In the genomic region with DNA sequence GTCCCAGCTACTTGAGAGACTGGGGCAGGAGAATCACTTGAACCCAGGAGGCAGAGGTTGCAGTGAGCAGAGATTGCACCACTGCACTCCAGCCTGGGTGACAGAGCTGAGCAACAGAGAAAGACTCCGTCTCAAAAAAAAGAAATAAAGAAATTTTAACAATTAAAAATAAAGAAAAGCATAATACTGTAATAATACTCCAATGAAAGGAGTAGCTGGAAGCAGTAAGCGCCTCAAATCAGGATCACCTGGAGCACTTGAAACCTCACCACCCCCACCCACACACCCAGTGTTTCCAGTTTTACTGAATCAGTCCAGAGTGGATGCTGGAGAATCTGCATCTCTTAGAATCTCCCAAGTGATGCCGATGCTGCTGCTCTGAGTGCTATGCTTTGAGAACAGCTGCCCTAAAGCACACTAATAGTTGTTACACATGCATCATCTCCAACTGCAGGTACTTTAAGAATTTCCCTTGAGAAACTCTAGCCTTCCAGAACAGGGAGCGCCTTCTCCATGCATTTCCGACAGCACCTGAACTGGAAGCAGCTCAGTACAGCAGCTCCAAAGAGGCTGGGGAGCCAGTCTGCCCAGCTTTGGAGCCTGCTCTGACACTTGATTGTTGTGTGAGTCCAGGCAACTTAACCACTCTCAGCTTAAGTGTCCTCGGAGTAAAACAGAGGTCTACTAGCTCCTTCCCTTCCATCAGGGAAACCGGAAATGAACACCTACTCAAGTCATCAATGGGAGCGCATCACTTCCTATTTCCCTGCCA, we compare ENCODE assay signal across 15 cellular contexts. TPM values are rescaled to one million over a fixed set of nuclear protein-coding genes. Genes with fewer than 3 reads are reported as not detected.
A peak's percentile ranks its signal among the peaks of the same experiment; 100 is the strongest.
DNase-seq lines count a peak whose midpoint lies in the region; ATAC-seq, FAIRE-seq and TF ChIP-seq lines count a peak whose summit lies in the region.
"Had no signal": no experiment of that assay in that cellular context is flagged by ENCODE, and none has a peak within 500 bp of the region (broad histone marks: within the 10 kb centered on the region; RNA-seq: fewer than 3 reads in every experiment).

No MANE protein-coding gene starts in this region.

- H3K27me3 ChIP-seq in GM12878 (replicated peaks in 1 of 2; ENCODE audit: control insufficient read depth in 2 of 2, insufficient read depth in 2 of 2, low read length in 1 of 2), result no peaks in the 10 kb centered on the region
- no peaks in the 10 kb centered on the region for H3K27me3 ChIP-seq in adrenal gland

- SMC1A ChIA-PET in GM12878 (lab: Charles Lee; ENCODE audit: uncharacterized antibody, unreplicated experiment), result interaction anchor here (0.9 to 12.1 kb wide), 23 partner anchors 9 to 107 kb away, joined by 3 to 157 read pairs (median 6); no protein-coding TSS in a partner anchor

- 97% methylated on average over 8 of the region's 8 CpGs for WGBS in GM12878 (ENCODE audit: insufficient coverage, insufficient replicate concordance, low lambda C conversion rate, missing lambda C conversion rate)
- 89 to 96% (median 93%) methylated on average over 7 to 8 of the region's 8 CpGs for WGBS in adrenal gland, 4 donors

- H3K36me3 Mint-ChIP-seq in activated naive CD8-positive, alpha-beta T cell treated with anti-CD3 and anti-CD28 coated beads, Interleukin-2, amount 50 U/mL, for 24 hours (ENCODE audit: low read depth), result peaks cover 16% of the 10 kb centered on the region
- H3K36me3 Mint-ChIP-seq in activated naive CD8-positive, alpha-beta T cell treated with anti-CD3 and anti-CD28 coated beads for 36 hours, result peaks cover 21% of the 10 kb centered on the region
- H3K36me3 Mint-ChIP-seq in neural crest cell (ENCODE audit: low read depth), result peaks cover 3% of the 10 kb centered on the region

- H3K9me3 Mint-ChIP-seq in activated naive CD8-positive, alpha-beta T cell treated with anti-CD3 and anti-CD28 coated beads, Interleukin-2, amount 50 U/mL, for 24 hours, result no peaks in the 10 kb centered on the region
- no peaks in the 10 kb centered on the region for H3K9me3 Mint-ChIP-seq in activated naive CD8-positive, alpha-beta T cell treated with anti-CD3 and anti-CD28 coated beads for 36 hours
- no peaks in the 10 kb centered on the region for H3K9me3 Mint-ChIP-seq in neural crest cell
- H3K9me3 Mint-ChIP-seq: activated T-cell treated with anti-CD3 and anti-CD28 coated beads, Interleukin-2, amount 50 U/mL, for 4 hours had no signal

- no peak for DNase-seq in activated naive CD8-positive, alpha-beta T cell treated with anti-CD3 and anti-CD28 coated beads, Interleukin-2, amount 50 U/mL, for 24 hours
- no peak for DNase-seq in activated naive CD8-positive, alpha-beta T cell treated with anti-CD3 and anti-CD28 coated beads for 36 hours
- DNase-seq in GM12878 (ENCODE audit: low read depth, low spot score), result no peak
- DNase-seq in neural crest cell (ENCODE audit: low read depth, low spot score), result no peak
- DNase-seq in H54 (ENCODE audit: insufficient read length, low spot score), result no peak
- DNase-seq in adrenal gland, result no peak
- DNase-seq: activated T-cell treated with anti-CD3 and anti-CD28 coated beads, Interleukin-2, amount 50 U/mL, for 4 hours; amygdala; head of caudate nucleus; kidney; NCI-H2107 had no signal

- peaks cover 22% of the 10 kb centered on the region for H3K4me1 ChIP-seq in GM12878 (ENCODE audit: control insufficient read depth, insufficient read depth, low read length)
- H3K4me1 ChIP-seq in adrenal gland (replicated peaks in 1 of 2), result peaks cover 0 to 7% of the 10 kb centered on the region in 2 donors

- H3K27ac Mint-ChIP-seq in activated naive CD8-positive, alpha-beta T cell treated with anti-CD3 and anti-CD28 coated beads, Interleukin-2, amount 50 U/mL, for 24 hours, result no peak overlapping the region
- no peak overlapping the region for H3K27ac Mint-ChIP-seq in activated naive CD8-positive, alpha-beta T cell treated with anti-CD3 and anti-CD28 coated beads for 36 hours
- peak overlapping the region; percentile 71 for H3K27ac Mint-ChIP-seq in neural crest cell (ENCODE audit: unreplicated experiment)

- no TSS peak for BruUV-seq in GM12878 (replicated peaks; lab: Mats Ljungman, UMichigan)

- POLR2A ChIA-PET in GM12878 (lab: Charles Lee), result interaction anchor here (0.6 to 5.3 kb wide), 14 partner anchors 10 to 109 kb away, joined by 3 to 54 read pairs (median 6); no protein-coding TSS in a partner anchor

- TF ChIP-seq EP300 in GM12878 (IDR thresholded peaks at IDR 0.05; ENCODE audit: borderline replicate concordance in 1 of 2, control insufficient read depth in 1 of 2, low read depth in 2 of 2, low read length in 2 of 2), result no peak

- no peak for ATAC-seq in activated naive CD8-positive, alpha-beta T cell treated with anti-CD3 and anti-CD28 coated beads, Interleukin-2, amount 50 U/mL, for 24 hours
- ATAC-seq in GM12878 (no peak), HG02798 (IDR thresholded peaks at IDR 0.05; ENCODE audit: poor library complexity, unreplicated experiment) (no peak), GM21526 (IDR thresholded peaks at IDR 0.05; ENCODE audit: low FRiP score, unreplicated experiment) (no peak)
- ATAC-seq: activated T-cell treated with anti-CD3 and anti-CD28 coated beads, Interleukin-2, amount 50 U/mL, for 4 hours had no signal

- H4K20me1 ChIP-seq in GM12878 (ENCODE audit: control insufficient read depth, insufficient read depth), result no peaks in the 10 kb centered on the region; the same call in 1 of the 2 replicates

- H3K27me3 Mint-ChIP-seq in activated naive CD8-positive, alpha-beta T cell treated with anti-CD3 and anti-CD28 coated beads, Interleukin-2, amount 50 U/mL, for 24 hours, result peaks cover 7% of the 10 kb centered on the region
- no peaks in the 10 kb centered on the region for H3K27me3 Mint-ChIP-seq in activated naive CD8-positive, alpha-beta T cell treated with anti-CD3 and anti-CD28 coated beads for 36 hours
- H3K27me3 Mint-ChIP-seq in neural crest cell (ENCODE audit: low read depth), result peaks cover 11% of the 10 kb centered on the region

- intact Hi-C loops in GM12878 (cut with micrococcal nuclease; ENCODE audit: unreplicated experiment) (no loop called here), adrenal gland (cut with DNase I) (loop anchor here in 1 of 2 donors (10.0 kb wide), 1 partner anchor 176 kb away; no protein-coding TSS in a partner anchor)

- peaks cover 49% of the 10 kb centered on the region for H3K4me1 Mint-ChIP-seq in activated naive CD8-positive, alpha-beta T cell treated with anti-CD3 and anti-CD28 coated beads, Interleukin-2, amount 50 U/mL, for 24 hours
- H3K4me1 Mint-ChIP-seq in activated naive CD8-positive, alpha-beta T cell treated with anti-CD3 and anti-CD28 coated beads for 36 hours, result peaks cover 44% of the 10 kb centered on the region
- peaks cover 30% of the 10 kb centered on the region for H3K4me1 Mint-ChIP-seq in neural crest cell

- no peak for FAIRE-seq in GM12878 (lab: Jason Lieb, UNC)
- FAIRE-seq in H54 (lab: Jason Lieb, UNC), result no peak
- FAIRE-seq: GM19239, HTR-8/SVneo, kidney had no signal

- H3K4me2 ChIP-seq in GM12878 (ENCODE audit: control insufficient read depth, insufficient read depth), result peak overlapping the region; percentile 83

- TF ChIP-seq POLR2A in GM12878 (IDR thresholded peaks at IDR 0.05; ENCODE audit: low read depth, low read length) (no peak), H54 (IDR thresholded peaks at IDR 0.05; ENCODE audit: low read depth, low read length) (no peak), adrenal gland (IDR thresholded peaks at IDR 0.05) (no peak)

- in situ Hi-C loops in GM12878 (cut with MboI), result no loop called here

- H3K9ac ChIP-seq in GM12878 (ENCODE audit: control insufficient read depth, insufficient read depth, low read length), result no peak overlapping the region; the same call in 1 of the 2 replicates

- no peak overlapping the region; the same call in 1 of the 2 replicates for H3K27ac ChIP-seq in GM12878 (ENCODE audit: control insufficient read depth, insufficient read depth)
- H3K27ac ChIP-seq in adrenal gland, result no peak overlapping the region

- no peak for TF ChIP-seq CTCF in GM12878 (IDR thresholded peaks at IDR 0.05 in 2 of 3, conservative IDR thresholded peaks at IDR 0.05 in 1 of 3; ENCODE audit: control insufficient read depth in 2 of 3, extremely low read depth in 1 of 3, insufficient read depth in 1 of 3, low read depth in 3 of 3, low read length in 3 of 3)
- TF ChIP-seq CTCF in neural crest cell (conservative IDR thresholded peaks at IDR 0.05), result no peak
- TF ChIP-seq CTCF in adrenal gland (IDR thresholded peaks at IDR 0.05), result no peak

- peak overlapping the region; percentile 26 for H3K4me3 Mint-ChIP-seq in activated naive CD8-positive, alpha-beta T cell treated with anti-CD3 and anti-CD28 coated beads, Interleukin-2, amount 50 U/mL, for 24 hours
- no peak overlapping the region for H3K4me3 Mint-ChIP-seq in activated naive CD8-positive, alpha-beta T cell treated with anti-CD3 and anti-CD28 coated beads for 36 hours
- H3K4me3 Mint-ChIP-seq in neural crest cell, result peak overlapping the region; percentile 69

- no peak for TF ChIP-seq RAD21 in GM12878 (IDR thresholded peaks at IDR 0.05; ENCODE audit: insufficient read depth, low read depth, low read length)

- RAD21 ChIA-PET in GM12878 (lab: Charles Lee; ENCODE audit: unreplicated experiment), result interaction anchor here (1.0 to 9.2 kb wide), 23 partner anchors 10 to 681 kb away, joined by 3 to 113 read pairs (median 7); no protein-coding TSS in a partner anchor

- H3K4me3 ChIP-seq in GM12878 (peak overlapping the region; percentile 94), adrenal gland (no peak overlapping the region)

- peaks cover 71% of the 10 kb centered on the region for H3K79me2 ChIP-seq in GM12878 (ENCODE audit: control insufficient read depth, insufficient read depth, low read length)

- CTCF ChIA-PET in GM12878 (lab: Yijun Ruan, JAX), result interaction anchor here (0.6 to 11.9 kb wide), 21 partner anchors 10 to 182 kb away, joined by 3 to 198 read pairs (median 10); no protein-coding TSS in a partner anchor

- H2AFZ ChIP-seq in GM12878 (ENCODE audit: control insufficient read depth, low read depth, low read length), result no peak overlapping the region

- H3K9me3 ChIP-seq in GM12878 (replicated peaks; ENCODE audit: control insufficient read depth, insufficient read depth, low read length), result no peaks in the 10 kb centered on the region; the same call in 2 of the 3 replicates
- no peaks in the 10 kb centered on the region for H3K9me3 ChIP-seq in adrenal gland (replicated peaks in 1 of 3)

- H3K36me3 ChIP-seq in GM12878 (ENCODE audit: control insufficient read depth in 2 of 2, insufficient read depth in 2 of 2, low read length in 1 of 2) (peaks cover 0 to 5% of the 10 kb centered on the region in 2 experiments; a peak in 2 of 4 replicates), adrenal gland (replicated peaks in 1 of 2) (no peaks in the 10 kb centered on the region)

RNA-seq across cellular contexts. Expression of a gene that starts 2.9 kb away (rescaled TPM):
- 10 to 100 TPM; 11.4 to 11.6 TPM for total RNA-seq in activated naive CD8-positive, alpha-beta T cell treated with anti-CD3 and anti-CD28 coated beads for 36 hours
- 273 and 306 TPM in 2 replicates for total RNA-seq in GM12878 (2013; cell fraction: nucleolus; rRNA removed)
- total RNA-seq in GM12878 (2014; rRNA removed) (28.1 and 37.8 TPM in 2 replicates), GM12878 (2014; rRNA removed; fragmentation: Illumina TruSeq; extraction: Trizol) (34.7 and 37.8 TPM in 2 replicates), GM12878 (2021) (35.6 and 36.4 TPM in 2 replicates), neural crest cell (21.8 and 24.8 TPM in 2 replicates), adrenal gland (1 to 10 TPM; 1.5 to 6.6 (median 3.8) TPM)
- polyA plus RNA-seq in GM12878 (2011; ENCODE audit: low read depth), result 8.8 TPM
- polyA plus RNA-seq in GM12878 (2011; rRNA removed) (44.4 and 58.5 TPM in 2 replicates), GM12878 (2014; fragmentation: Illumina TruSeq; extraction: Trizol) (28.3 and 30.3 TPM in 2 replicates), GM12878 (2014; fragmentation: Nextera tagmentation; extraction: Ambion mirVana) (1 to 10 TPM; 7.2 to 8.0 TPM), GM12878 (2014; rRNA removed) (16.5 and 20.0 TPM in 2 replicates), GM12878 (2016; fragmentation: Nextera tagmentation; extraction: Ambion mirVana) (10 to 100 TPM; 18.3 to 19.3 TPM), adrenal gland (1 to 10 TPM in 1 of 3 donors, under 1 TPM in 2; 0.56 to 2.1 (median 0.57) TPM)
- 21.1 and 22.0 TPM in 2 replicates for polyA plus RNA-seq in GM12878 (2011; cell fraction: cytosol; rRNA removed)
- 30.5 and 31.4 TPM in 2 replicates for polyA plus RNA-seq in GM12878 (2011; cell fraction: nucleus; rRNA removed)
- 11.4 and 12.6 TPM in 2 replicates for polyA plus RNA-seq in GM12878 (2012)
- polyA minus RNA-seq in GM12878 (2011; rRNA and poly(A)+ RNA removed), result 127 and 164 TPM in 2 replicates
- 26.5 and 28.6 TPM in 2 replicates for polyA minus RNA-seq in GM12878 (2011; cell fraction: cytosol; rRNA and poly(A)+ RNA removed)
- 73.5 and 115 TPM in 2 replicates for polyA minus RNA-seq in GM12878 (2011; cell fraction: nucleus; rRNA and poly(A)+ RNA removed)
